9 cellular contexts compared by ENCODE assay signal in genomic region chr11:61516675-61517516, GRCh38. TPM values are rescaled to one million over a fixed set of nuclear protein-coding genes. Genes with fewer than 3 reads are reported as not detected.
DNase-seq lines count a peak whose midpoint lies in the region; ATAC-seq, FAIRE-seq and TF ChIP-seq lines count a peak whose summit lies in the region.
"Had no signal": no experiment of that assay in that cellular context is flagged by ENCODE, and none has a peak within 500 bp of the region (broad histone marks: within the 10 kb centered on the region; RNA-seq: fewer than 3 reads in every experiment).

No MANE protein-coding gene starts in this region.

- TF ChIP-seq EP300 in HepG2 (IDR thresholded peaks at IDR 0.05; ENCODE audit: low read depth in 2 of 2, low read length in 2 of 2) (no peak), HepG2 (CRISPR knock-in tag; IDR thresholded peaks at IDR 0.05; ENCODE audit: borderline replicate concordance) (no peak)

- no peaks in the 10 kb centered on the region for H3K9me2 ChIP-seq in GM23338 (ENCODE audit: insufficient read depth)

- H3K4me2 ChIP-seq in GM23338 (peak overlapping the region; percentile 80), HepG2 (ENCODE audit: low read depth, low read length) (no peak overlapping the region)

- no peaks in the 10 kb centered on the region for H3K9me3 Mint-ChIP-seq in GM23338
- no peaks in the 10 kb centered on the region for H3K9me3 Mint-ChIP-seq in MCF 10A (ENCODE audit: unreplicated experiment)

- DNase-seq in ACHN, result peak; percentile 10
- peak; percentile 80 for DNase-seq in GM23338 (ENCODE audit: low spot score)
- DNase-seq in WERI-Rb-1, result peak; percentile 91
- peak; percentile 30 for DNase-seq in MCF 10A (ENCODE audit: unreplicated experiment)
- peak; percentile 8 for DNase-seq in HepG2 (ENCODE audit: low spot score)
- DNase-seq in stimulated activated CD8-positive, alpha-beta memory T cell treated with anti-CD3 and anti-CD28 coated beads, Interleukin-2, amount 100 ng/mL, for 48 hours (ENCODE audit: low read depth in 2 of 2), result peak; percentile 50 to 65
- DNase-seq in RCC 7860 (ENCODE audit: low spot score), result no peak

- TF ChIP-seq CTCF in GM23338 (conservative IDR thresholded peaks at IDR 0.05; ENCODE audit: low read depth in 2 of 2), result peak; percentile 98 to 99
- peak; percentile 96 for TF ChIP-seq CTCF in WERI-Rb-1 (IDR thresholded peaks at IDR 0.05; ENCODE audit: low read depth, low read length)
- TF ChIP-seq CTCF in MCF 10A (IDR thresholded peaks at IDR 0.05; ENCODE audit: unreplicated experiment), result peak; percentile 99
- TF ChIP-seq CTCF in HepG2 (CRISPR knock-in tag; IDR thresholded peaks at IDR 0.05), result peak; percentile 97

- H3K36me3 Mint-ChIP-seq in GM23338 (ENCODE audit: low read depth) (no peaks in the 10 kb centered on the region), MCF 10A (ENCODE audit: insufficient read depth, unreplicated experiment) (no peaks in the 10 kb centered on the region)

- in situ Hi-C loops in ACHN (cut with HindIII; ENCODE audit: low pct_ligation_motif_present, low pct_unique_long_range_greater_than_20kb, low sequenced_read_pairs) (no loop called here), HepG2 (cut with HindIII; ENCODE audit: extremely low pct_ligation_motif_present, low pct_unique_long_range_greater_than_20kb) (loop anchor here (5.0 kb wide), 1 partner anchor 40 kb away; no protein-coding TSS in a partner anchor)

- H2AFZ ChIP-seq in GM23338, result peak overlapping the region; percentile 74; the same call in 1 of the 2 replicates
- H2AFZ ChIP-seq in HepG2 (ENCODE audit: low read length), result no peak overlapping the region

- no peaks in the 10 kb centered on the region for H3K9me3 ChIP-seq in WERI-Rb-1 (ENCODE audit: severe bottlenecking)
- no peaks in the 10 kb centered on the region for H3K9me3 ChIP-seq in HepG2 (ENCODE audit: low read length)

- TF ChIP-seq RAD21 in HepG2 (CRISPR knock-in tag; IDR thresholded peaks at IDR 0.05), result peak; percentile 94

- H3K4me1 ChIP-seq in GM23338 (ENCODE audit: insufficient read depth) (peaks cover 47% of the 10 kb centered on the region), HepG2 (ENCODE audit: insufficient read depth, low read length) (no peaks in the 10 kb centered on the region)

- no peak overlapping the region for H3K27ac Mint-ChIP-seq in GM23338
- no peak overlapping the region for H3K27ac Mint-ChIP-seq in MCF 10A (ENCODE audit: low read depth, unreplicated experiment)

- H3K27ac ChIP-seq in GM23338 (ENCODE audit: low read depth) (no peak overlapping the region), WERI-Rb-1 (peak overlapping the region; percentile 75), HepG2 (ENCODE audit: extremely low read length, insufficient read depth, low read length) (no peak overlapping the region)

- H3K79me2 ChIP-seq in GM23338 (replicated peaks; ENCODE audit: insufficient read depth) (no peaks in the 10 kb centered on the region), HepG2 (ENCODE audit: insufficient read depth, low read length) (no peaks in the 10 kb centered on the region)

- CTCF ChIA-PET in MCF 10A (lab: Yijun Ruan, JAX) (interaction anchor here (0.5 to 4.3 kb wide), 57 partner anchors 9 to 1564 kb away, joined by 3 to 80 read pairs (median 5); partner anchors contain the start of gene LRRC10B), HepG2 (lab: Yijun Ruan, JAX; ENCODE audit: low intra/inter-chr PET ratio, low total read pairs) (interaction anchor here (0.7 to 7.4 kb wide), 4 partner anchors 35 to 71 kb away, joined by 3 to 87 read pairs (median 8); a partner anchor contains a TSS)

- 43% methylated on average over 22 of the region's 23 CpGs for WGBS in HepG2 (ENCODE audit: low lambda C conversion rate)

- no peaks in the 10 kb centered on the region for H4K20me1 ChIP-seq in GM23338 (replicated peaks; ENCODE audit: insufficient read depth)
- H4K20me1 ChIP-seq in HepG2 (ENCODE audit: insufficient read depth, low read length), result no peaks in the 10 kb centered on the region

- H3K4me1 Mint-ChIP-seq in GM23338, result peaks cover 47% of the 10 kb centered on the region
- no peaks in the 10 kb centered on the region for H3K4me1 Mint-ChIP-seq in MCF 10A (ENCODE audit: insufficient read depth, unreplicated experiment)

- no peak overlapping the region for H3K9ac ChIP-seq in HepG2 (ENCODE audit: insufficient read depth, low read depth, low read length)

- ATAC-seq in GM23338 (peak; percentile 56), HepG2 (peak; percentile 54), HG03175 (IDR thresholded peaks at IDR 0.05; ENCODE audit: unreplicated experiment) (no peak)

- POLR2A ChIA-PET in MCF 10A (lab: Yijun Ruan, JAX), result interaction anchor here (0.6 to 0.8 kb wide), 2 partner anchors 40 to 182 kb away, joined by 3 to 4 read pairs; no protein-coding TSS in a partner anchor
- POLR2A ChIA-PET in HepG2 (lab: Yijun Ruan, JAX), result interaction anchor here (1.2 to 1.3 kb wide), 2 partner anchors 28 to 71 kb away, joined by 3 read pairs; no protein-coding TSS in a partner anchor

- H3K27me3 ChIP-seq in GM23338 (ENCODE audit: insufficient read depth) (0 out of 2 replicates have a peak, but pooled peaks cover 4% of the 10 kb centered on the region), WERI-Rb-1 (ENCODE audit: insufficient read depth, low read depth, severe bottlenecking) (no peaks in the 10 kb centered on the region), HepG2 (ENCODE audit: control insufficient read depth in 1 of 2, insufficient read depth in 2 of 2, low read length in 2 of 2) (peaks cover 3 to 8% of the 10 kb centered on the region in 2 experiments; a peak in 1 of 5 replicates)

- peak overlapping the region; percentile 54 for H3K4me3 ChIP-seq in GM23338
- H3K4me3 ChIP-seq in WERI-Rb-1 (ENCODE audit: low read depth, low read length), result peak overlapping the region; percentile 29
- no peak overlapping the region for H3K4me3 ChIP-seq in HepG2 (replicated peaks in 1 of 3; ENCODE audit: insufficient read depth in 1 of 3, low read depth in 2 of 3, low read length in 3 of 3)

- H3K4me3 Mint-ChIP-seq in GM23338, result peak overlapping the region; percentile 12; the same call in 1 of the 3 replicates
- H3K4me3 Mint-ChIP-seq in MCF 10A (ENCODE audit: unreplicated experiment), result no peak overlapping the region

- H3F3A ChIP-seq in GM23338 (replicated peaks; ENCODE audit: low read depth), result peaks cover 4% of the 10 kb centered on the region; the same call in 1 of the 2 replicates

- H3K27me3 Mint-ChIP-seq in GM23338 (ENCODE audit: insufficient read depth, low read depth, poor library complexity), result peaks cover 22% of the 10 kb centered on the region
- no peaks in the 10 kb centered on the region for H3K27me3 Mint-ChIP-seq in MCF 10A (ENCODE audit: insufficient read depth, unreplicated experiment)

- TF ChIP-seq POLR2A in HepG2 (IDR thresholded peaks at IDR 0.05; ENCODE audit: insufficient read depth in 1 of 2, low read depth in 2 of 2, low read length in 2 of 2), result no peak

- intact Hi-C loops in MCF 10A (cut with micrococcal nuclease), result loop anchor here (1.0 kb wide), 2 partner anchors 40 to 71 kb away; no protein-coding TSS in a partner anchor
- intact Hi-C loops in HepG2 (cut with micrococcal nuclease; ENCODE audit: unreplicated experiment), result loop anchor here (1.0 kb wide), 1 partner anchor 40 kb away; no protein-coding TSS in a partner anchor

- H3K36me3 ChIP-seq in GM23338 (ENCODE audit: insufficient read depth), result no peaks in the 10 kb centered on the region
- H3K36me3 ChIP-seq in WERI-Rb-1, result peaks cover 21% of the 10 kb centered on the region
- no peaks in the 10 kb centered on the region for H3K36me3 ChIP-seq in HepG2 (replicated peaks in 1 of 2; ENCODE audit: control insufficient read depth in 1 of 2, insufficient read depth in 2 of 2, low read length in 2 of 2)

- no TSS peak for BruUV-seq in MCF 10A (replicated peaks; lab: Mats Ljungman, UMichigan)
- BruUV-seq in HepG2 (replicated peaks; lab: Mats Ljungman, UMichigan), result no TSS peak

- FAIRE-seq in HepG2 (lab: Jason Lieb, UNC), result no peak
- no peak for FAIRE-seq in RCC 7860 (lab: Jason Lieb, UNC)
- FAIRE-seq: islet of Langerhans had no signal

TF ChIP-seq in GM23338, 12 proteins besides CTCF, POLR2A, EP300 and RAD21 (continues in another document):
- TF ChIP-seq POLR2AphosphoS5 (IDR thresholded peaks at IDR 0.05; ENCODE audit: low read depth) (no peak), STAT1 (IDR thresholded peaks at IDR 0.05; ENCODE audit: unreplicated experiment) (no peak), CREB1 (CRISPR knock-in tag; IDR thresholded peaks at IDR 0.05; ENCODE audit: low read depth) (no peak), EZH2phosphoT487 (IDR thresholded peaks at IDR 0.05; ENCODE audit: unreplicated experiment) (no peak)

TF ChIP-seq in HepG2, 621 proteins besides CTCF, POLR2A, EP300 and RAD21 (continues in another document):
- TF ChIP-seq TEAD3 (CRISPR knock-in tag; optimal IDR thresholded peaks at IDR 0.05; ENCODE audit: borderline replicate concordance) (peak; percentile 58), ZBTB21 (CRISPR knock-in tag; IDR thresholded peaks at IDR 0.05) (no peak)

RNA-seq across cellular contexts. Expression of gene LRRC10B, which starts 8.3 kb away (rescaled TPM):
- total RNA-seq in GM23338 (2014; rRNA removed; shearing (Covaris generic)), result 0.08 and 1.6 TPM in 2 replicates
- polyA plus RNA-seq in GM23338 (2016; fragmentation: Nextera tagmentation; extraction: Ambion mirVana) (0.35 and 0.47 TPM in 2 replicates), HepG2 (2011; rRNA removed) (not detected in 2 replicates)
- total RNA-seq in MCF 10A (2022) (not detected in 2 replicates), HepG2 (2016; rRNA removed; fragmentation: Illumina TruSeq; extraction: Trizol) (not detected in 2 replicates)
- not detected in 2 replicates for total RNA-seq in HepG2 (2016; cell fraction: cytosol; rRNA removed; fragmentation: Illumina TruSeq; extraction: Trizol; ENCODE audit: low read depth)
- not detected in 2 replicates for total RNA-seq in HepG2 (2016; cell fraction: insoluble cytoplasmic fraction; rRNA removed; fragmentation: Illumina TruSeq; extraction: Trizol)
- not detected in 2 replicates for total RNA-seq in HepG2 (2016; cell fraction: membrane; rRNA removed; fragmentation: Illumina TruSeq; extraction: Trizol)
- total RNA-seq in HepG2 (2016; cell fraction: nucleus; rRNA removed; fragmentation: Illumina TruSeq; extraction: Trizol), result not detected in 2 replicates
- polyA plus RNA-seq in HepG2 (2011; cell fraction: cytosol; rRNA removed), result not detected in 2 replicates
- polyA plus RNA-seq in HepG2 (2011; cell fraction: nucleus; rRNA removed), result not detected in 2 replicates
- polyA plus RNA-seq in HepG2 (2012), result not detected in 2 replicates
- polyA plus RNA-seq in HepG2 (2016; cell fraction: cytosol; fragmentation: Illumina TruSeq; extraction: Trizol; ENCODE audit: low read depth), result not detected in 2 replicates
- not detected in 2 replicates for polyA plus RNA-seq in HepG2 (2016; cell fraction: insoluble cytoplasmic fraction; fragmentation: Illumina TruSeq; extraction: Trizol; ENCODE audit: low read depth)
- not detected in 2 replicates for polyA plus RNA-seq in HepG2 (2016; cell fraction: membrane; fragmentation: Illumina TruSeq; extraction: Trizol; ENCODE audit: low read depth)
- not detected in 2 replicates for polyA plus RNA-seq in HepG2 (2016; cell fraction: nucleus; fragmentation: Illumina TruSeq; extraction: Trizol; ENCODE audit: insufficient read depth, low read depth)
- polyA minus RNA-seq in HepG2 (2011; rRNA and poly(A)+ RNA removed; ENCODE audit: low replicate concordance), result not detected in 2 replicates
- not detected in 2 replicates for polyA minus RNA-seq in HepG2 (2011; cell fraction: cytosol; rRNA and poly(A)+ RNA removed)
- polyA minus RNA-seq in HepG2 (2011; cell fraction: nucleus; rRNA and poly(A)+ RNA removed), result not detected in 2 replicates

Comparison
In these comparisons a context has a peak if more than half of its experiments do, and no peak if none do; other contexts are left out.
1. H3K4me3 ChIP-seq: peak in GM23338 (single experiment) and WERI-Rb-1 (single experiment); none in HepG2 (0 of 3).
2. Peak in every context shown above with its lines, with median percentiles within 50 percentile points of each other: CTCF ChIP-seq.